Comparison of ENCODE assay signal across 8 cellular contexts in the genomic region with DNA sequence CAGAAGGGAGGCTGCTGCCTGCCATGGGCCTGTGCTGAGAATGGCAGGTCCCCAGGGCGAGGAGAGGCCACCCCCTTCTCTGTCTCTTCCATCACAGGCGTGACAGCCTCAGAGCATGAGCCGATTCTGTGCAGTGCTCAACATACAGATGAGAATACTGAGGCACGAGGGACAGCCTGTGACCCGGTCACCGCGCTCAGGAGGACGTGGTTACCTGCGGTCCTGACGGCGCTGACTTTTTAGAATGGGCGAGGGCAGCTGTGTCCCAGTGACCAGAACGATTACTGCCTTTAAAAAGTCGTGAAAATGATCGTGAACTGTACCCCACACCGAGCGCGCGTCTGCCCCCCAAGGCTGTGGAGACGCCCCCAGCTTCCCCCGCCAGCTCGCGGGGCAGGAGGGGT. TPM values are rescaled to one million over a fixed set of nuclear protein-coding genes. Genes with fewer than 3 reads are reported as not detected.
DNase-seq lines count a peak whose midpoint lies in the region; ATAC-seq and TF ChIP-seq lines count a peak whose summit lies in the region.
"Not testable (repeated sequence)": the region's sequence is repeated elsewhere in the genome, so short reads cannot be mapped to it uniquely, and the experiment has no call there.

No MANE protein-coding gene starts in this region.

- H3K27ac ChIP-seq in RWPE2 (ENCODE audit: poor library complexity, severe bottlenecking) (peak overlapping the region; percentile 25), hepatocyte (peak overlapping the region; percentile 73)

- not testable (repeated sequence) for H3K9me3 ChIP-seq in RWPE2 (ENCODE audit: severe bottlenecking); hepatocyte (ENCODE audit: low read depth)

- H4K20me1 ChIP-seq in hepatocyte (ENCODE audit: insufficient read depth, poor library complexity, severe bottlenecking) = not testable (repeated sequence)

- H3K9me2 ChIP-seq in hepatocyte (replicated peaks; ENCODE audit: insufficient read depth) = not testable (repeated sequence)

- peak overlapping the region; percentile 73 for H2AFZ ChIP-seq in hepatocyte

- H3K27ac Mint-ChIP-seq in CD14-positive monocyte = peak overlapping the region; percentile 54 to 84 (median 73)
- H3K27ac Mint-ChIP-seq in central memory CD8-positive, alpha-beta T cell (ENCODE audit: low read depth) = peak overlapping the region; percentile 84
- H3K27ac Mint-ChIP-seq in nephron progenitor cell = not testable (repeated sequence)

- not testable (repeated sequence) for H3K9me3 Mint-ChIP-seq in CD14-positive monocyte; central memory CD8-positive, alpha-beta T cell; nephron progenitor cell

- not testable (repeated sequence) for H3K4me1 ChIP-seq in RWPE2 (ENCODE audit: insufficient read depth, poor library complexity, severe bottlenecking)
- peaks cover 11% of the 10 kb centered on the region for H3K4me1 ChIP-seq in hepatocyte (ENCODE audit: insufficient read depth)

- peak overlapping the region; percentile 73 for H3K4me3 ChIP-seq in RWPE2 (ENCODE audit: severe bottlenecking)
- peak overlapping the region; percentile 54 for H3K4me3 ChIP-seq in hepatocyte

- DNase-seq in CD14-positive monocyte (ENCODE audit: low spot score); RWPE2 (ENCODE audit: low spot score): not testable (repeated sequence)
- DNase-seq in activated T-cell treated with anti-CD3 and anti-CD28 coated beads for 1 hour (ENCODE audit: low read depth) = peak; percentile 9
- DNase-seq in central memory CD8-positive, alpha-beta T cell (ENCODE audit: low spot score in 2 of 2) = peak in 1 of 2 donors; percentile 21
- peak; percentile 37 for DNase-seq in hepatocyte (ENCODE audit: low spot score)
- DNase-seq in nephron progenitor cell = peak; percentile 48
- DNase-seq in stimulated activated CD8-positive, alpha-beta memory T cell treated with anti-CD3 and anti-CD28 coated beads, Interleukin-15, amount 100 ng/mL, for 24 hours (ENCODE audit: low read depth) = peak; percentile 15

- intact Hi-C loops in CD14-positive monocyte (cut with micrococcal nuclease) = loop anchor here in 1 of 2 donors (5.0 kb wide), 2 partner anchors 140 to 250 kb away; partner anchors contain the start of genes GLYR1, SEC14L5 and UBN1

- ATAC-seq in RWPE2 (ENCODE audit: low read depth); central memory CD8-positive, alpha-beta T cell (replicated peaks; ENCODE audit: extremely low read depth, poor library complexity, severe bottlenecking): not testable (repeated sequence)

- H3K36me3 ChIP-seq in RWPE2 (ENCODE audit: low read depth); hepatocyte (replicated peaks; ENCODE audit: insufficient read depth, low read depth): not testable (repeated sequence)

- H3K4me1 Mint-ChIP-seq in CD14-positive monocyte (peaks cover 11% of the 10 kb centered on the region), nephron progenitor cell (peaks cover 24% of the 10 kb centered on the region)
- peaks cover 18% of the 10 kb centered on the region for H3K4me1 Mint-ChIP-seq in central memory CD8-positive, alpha-beta T cell

- not testable (repeated sequence) for H3K79me2 ChIP-seq in hepatocyte

- not testable (repeated sequence) for H3K36me3 Mint-ChIP-seq in CD14-positive monocyte; nephron progenitor cell (ENCODE audit: low read depth)
- H3K36me3 Mint-ChIP-seq in central memory CD8-positive, alpha-beta T cell (ENCODE audit: insufficient read depth) = peaks cover 12% of the 10 kb centered on the region

- peak overlapping the region; percentile 89 for H3K4me2 ChIP-seq in hepatocyte

- TF ChIP-seq CTCF in CD14-positive monocyte (IDR thresholded peaks at IDR 0.05); RWPE2 (IDR thresholded peaks at IDR 0.05; ENCODE audit: poor library complexity, severe bottlenecking); hepatocyte (IDR thresholded peaks at IDR 0.05; ENCODE audit: poor library complexity); nephron progenitor cell (IDR thresholded peaks at IDR 0.05): not testable (repeated sequence)

- not testable (repeated sequence) for TF ChIP-seq EP300 in Ishikawa (IDR thresholded peaks at IDR 0.05; ENCODE audit: borderline replicate concordance)

- TF ChIP-seq RAD21 in Ishikawa (IDR thresholded peaks at IDR 0.05; ENCODE audit: low read depth) = not testable (repeated sequence)

- H3K4me3 Mint-ChIP-seq in CD14-positive monocyte = peak overlapping the region; percentile 82 to 87
- peak overlapping the region; percentile 88 for H3K4me3 Mint-ChIP-seq in central memory CD8-positive, alpha-beta T cell
- peak overlapping the region; percentile 89 for H3K4me3 Mint-ChIP-seq in nephron progenitor cell

- under 1% methylated on average over 13 of the region's 23 CpGs for WGBS in hepatocyte (ENCODE audit: low lambda C conversion rate, missing lambda C conversion rate)

- peaks cover 22 to 28% (median 26%) of the 10 kb centered on the region in 3 donors for H3K27me3 Mint-ChIP-seq in CD14-positive monocyte (ENCODE audit: low read depth in 3 of 3)
- H3K27me3 Mint-ChIP-seq in central memory CD8-positive, alpha-beta T cell; nephron progenitor cell (ENCODE audit: low read depth, poor library complexity): not testable (repeated sequence)

- H3K27me3 ChIP-seq in RWPE2 (ENCODE audit: insufficient read depth, poor library complexity, severe bottlenecking); hepatocyte: not testable (repeated sequence)

TF ChIP-seq in Ishikawa, 13 proteins besides CTCF, POLR2A, EP300 and RAD21:
- 0 out of 2 replicates have a peak, but pooled peaks have one; percentile 52 for TF ChIP-seq ZBTB7A (IDR thresholded peaks at IDR 0.05; ENCODE audit: low read depth)

RNA-seq across cellular contexts. Expression of gene EEF2KMT, which starts 0.5 kb away (rescaled TPM):
- polyA plus RNA-seq in CD14-positive monocyte (1 to 10 TPM; 5.5 to 6.8 TPM), hepatocyte (16.1 and 16.7 TPM in 2 replicates)
- 5.8 and 16.5 TPM in 2 replicates for total RNA-seq in hepatocyte

RNA-seq across cellular contexts. Expression of gene ALG1, which starts 25.4 kb away (rescaled TPM):
- 10 to 100 TPM; 25.2 to 31.0 TPM for polyA plus RNA-seq in CD14-positive monocyte
- 37.9 and 63.6 TPM in 2 replicates for total RNA-seq in hepatocyte
- polyA plus RNA-seq in hepatocyte = 45.5 and 51.9 TPM in 2 replicates

RNA-seq across cellular contexts. Expression of gene C16orf89, which starts 31.3 kb away (rescaled TPM):
- polyA plus RNA-seq in CD14-positive monocyte (not detected), hepatocyte (2.0 and 3.8 TPM in 2 replicates)
- total RNA-seq in hepatocyte = 1.1 and 4.5 TPM in 2 replicates
